Comparison of ENCODE assay signal across 23 cellular contexts in genomic region chr5:30405821-30406220, GRCh38.
DNase-seq lines count a peak whose midpoint lies in the region; ATAC-seq and TF ChIP-seq lines count a peak whose summit lies in the region.
"Had no signal": no experiment of that assay in that cellular context is flagged by ENCODE, and none has a peak within 500 bp of the region (broad histone marks: within the 10 kb centered on the region; RNA-seq: fewer than 3 reads in every experiment).

No MANE protein-coding gene starts in this region.

- H3K36me3 Mint-ChIP-seq in natural killer cell (peaks cover 7% of the 10 kb centered on the region), HFFc6 (ENCODE audit: low read depth) (no peaks in the 10 kb centered on the region)

- peaks cover 11 to 32% of the 10 kb centered on the region in 2 donors for H3K9me3 Mint-ChIP-seq in natural killer cell
- H3K9me3 Mint-ChIP-seq in HFFc6 = peaks cover 14% of the 10 kb centered on the region

- H3K27me3 Mint-ChIP-seq in natural killer cell (ENCODE audit: low read depth in 2 of 2) (no peaks in the 10 kb centered on the region), HFFc6 (ENCODE audit: insufficient read depth) (no peaks in the 10 kb centered on the region)
- H3K27me3 Mint-ChIP-seq: CD4-positive, alpha-beta T cell had no signal

- H3K4me1 Mint-ChIP-seq in natural killer cell = no peaks in the 10 kb centered on the region
- H3K4me1 Mint-ChIP-seq in HFFc6 (ENCODE audit: low read depth) = no peaks in the 10 kb centered on the region

- H3K4me3 ChIP-seq in choroid plexus epithelial cell (ENCODE audit: low read depth, low read length) (no peak overlapping the region), uterus (no peak overlapping the region)
- H3K4me3 ChIP-seq: A549; BLaER1 treated with 17β-estradiol and CSF1 and Interleukin-3, amounts not matched to agents 10 nM and 100 nM; GM12878; MG63; PC-9; SJCRH30 had no signal

- DNase-seq in M059J (ENCODE audit: low read depth) (peak; percentile 2), choroid plexus epithelial cell (ENCODE audit: low read depth) (peak; percentile 49), non-pigmented ciliary epithelial cell (ENCODE audit: low read depth) (peak; percentile 31), uterus (no peak), natural killer cell (no peak), HFFc6 (no peak)
- DNase-seq: AML-193; CD4-positive, alpha-beta T cell; DMS53; KBM-7; MG63; NCI-H1105 treated with DMSO at 0.1 percent for 48 hours; NCI-H2029; NCI-H446 treated with DMSO at 0.1 percent for 48 hours; NCI-H526 treated with DMSO at 0.1 percent for 48 hours; PC-9 had no signal

- TF ChIP-seq CTCF in choroid plexus epithelial cell (conservative IDR thresholded peaks at IDR 0.05; ENCODE audit: low read depth, low read length) = no peak
- TF ChIP-seq CTCF in uterus (IDR thresholded peaks at IDR 0.05) = no peak
- TF ChIP-seq CTCF in natural killer cell (IDR thresholded peaks at IDR 0.05) = no peak
- TF ChIP-seq CTCF in HFFc6 (IDR thresholded peaks at IDR 0.05) = no peak

- intact Hi-C loops in uterus (cut with DNase I; ENCODE audit: low total_unique reads) (no loop called here), natural killer cell (cut with micrococcal nuclease) (no loop called here)

- H3K27ac Mint-ChIP-seq in natural killer cell (no peak overlapping the region), HFFc6 (no peak overlapping the region)
- H3K27ac Mint-ChIP-seq: CD4-positive, alpha-beta T cell had no signal

- no peak overlapping the region for H3K27ac ChIP-seq in uterus
- H3K27ac ChIP-seq: A549; BLaER1 treated with 17β-estradiol and CSF1 and Interleukin-3, amounts not matched to agents 10 nM and 100 nM; PC-9; SJCRH30 had no signal

- H3K4me1 ChIP-seq in uterus = no peaks in the 10 kb centered on the region
- H3K4me1 ChIP-seq: A549; BLaER1 treated with 17β-estradiol and CSF1 and Interleukin-3, amounts not matched to agents 10 nM and 100 nM; SJCRH30 had no signal

- ATAC-seq in natural killer cell (no peak), HG02798 (IDR thresholded peaks at IDR 0.05; ENCODE audit: poor library complexity, unreplicated experiment) (no peak)
- ATAC-seq: A549, GM12878, Right ventricle myocardium inferior, SK-N-SH treated with all-trans-retinoic acid at 6 μM for 48 hours had no signal

- no peaks in the 10 kb centered on the region for H3K36me3 ChIP-seq in uterus
- H3K36me3 ChIP-seq: BLaER1 treated with 17β-estradiol and CSF1 and Interleukin-3, amounts not matched to agents 10 nM and 100 nM; MG63; SJCRH30 had no signal

- TF ChIP-seq POLR2A in uterus (IDR thresholded peaks at IDR 0.05) = no peak

- H3K4me3 Mint-ChIP-seq in natural killer cell (no peak overlapping the region), HFFc6 (no peak overlapping the region)
- H3K4me3 Mint-ChIP-seq: CD4-positive, alpha-beta T cell had no signal

- no peaks in the 10 kb centered on the region for H3K27me3 ChIP-seq in uterus
- H3K27me3 ChIP-seq: BLaER1 treated with 17β-estradiol and CSF1 and Interleukin-3, amounts not matched to agents 10 nM and 100 nM; MG63; SJCRH30 had no signal

- no peaks in the 10 kb centered on the region for H3K9me3 ChIP-seq in uterus
- H3K9me3 ChIP-seq: A549; BLaER1 treated with 17β-estradiol and CSF1 and Interleukin-3, amounts not matched to agents 10 nM and 100 nM; MG63; SJCRH30 had no signal

Comparison
In these comparisons a context has a peak if more than half of its experiments do, and no peak if none do; other contexts are left out.
1. DNase-seq: peak in M059J (single experiment), choroid plexus epithelial cell (single experiment) and non-pigmented ciliary epithelial cell (single experiment); none in uterus (0 of 2), natural killer cell (single experiment) and HFFc6 (single experiment).